In genomic region chr9:21801683-21802417, GRCh38 we compare ENCODE assay signal across 8 cellular contexts. TPM values are rescaled to one million over a fixed set of nuclear protein-coding genes. Genes with fewer than 3 reads are reported as not detected.
A peak's percentile ranks its signal among the peaks of the same experiment; 100 is the strongest.
DNase-seq lines count a peak whose midpoint lies in the region; ATAC-seq, FAIRE-seq and TF ChIP-seq lines count a peak whose summit lies in the region.

No MANE protein-coding gene starts in this region.

- H3K4me3 ChIP-seq in CD8-positive, alpha-beta T cell (ENCODE audit: low read depth, low read length) = peak overlapping the region; percentile 91
- H3K4me3 ChIP-seq in PC-3 (ENCODE audit: low read length) (peak overlapping the region; percentile 94), bronchial epithelial cell (ENCODE audit: low read depth, low read length) (peak overlapping the region; percentile 67), skeletal muscle cell (ENCODE audit: low read depth, low read length) (peak overlapping the region; percentile 67)

- POLR2A ChIA-PET in CD8-positive, alpha-beta T cell (lab: Charles Lee) = interaction anchor here (1.6 to 1.9 kb wide), 2 partner anchors 24 to 206 kb away, joined by 5 to 7 read pairs; no protein-coding TSS in a partner anchor
- POLR2A ChIA-PET in PC-3 (lab: Charles Lee; ENCODE audit: unreplicated experiment) = no interaction called here

- peaks cover 28% of the 10 kb centered on the region for H4K20me1 ChIP-seq in PC-3 (ENCODE audit: low read length)

- peak; percentile 34 for ATAC-seq in CD8-positive, alpha-beta T cell
- ATAC-seq in GM19025 (IDR thresholded peaks at IDR 0.05; ENCODE audit: low read depth, unreplicated experiment) (peak; percentile 4), HG03175 (IDR thresholded peaks at IDR 0.05; ENCODE audit: unreplicated experiment) (peak; percentile 18), PC-3 (peak; percentile 51)

- H3K4me1 Mint-ChIP-seq in CD8-positive, alpha-beta T cell (ENCODE audit: low read depth) = peaks cover 41% of the 10 kb centered on the region

- no peaks in the 10 kb centered on the region for H3K36me3 ChIP-seq in CD8-positive, alpha-beta T cell (ENCODE audit: insufficient read depth, low read length)
- H3K36me3 ChIP-seq in PC-3 (ENCODE audit: low read depth, low read length) (peaks cover 8% of the 10 kb centered on the region; the same call in 1 of the 2 replicates), bronchial epithelial cell (ENCODE audit: control insufficient read depth, insufficient read depth, low read length) (peaks cover 3% of the 10 kb centered on the region)

- H3K9me2 ChIP-seq in PC-3 (replicated peaks; ENCODE audit: low read length) = no peaks in the 10 kb centered on the region

- DNase-seq in CD8-positive, alpha-beta T cell = peak in 1 of 7 experiments; percentile 58
- DNase-seq in PC-3 (peak; percentile 80), bronchial epithelial cell (ENCODE audit: low read depth) (peak; percentile 85), iPS-NIHi11 (ENCODE audit: low spot score) (peak; percentile 82), skeletal muscle cell (ENCODE audit: low read depth) (no peak), OCI-M1 (lab: John Stamatoyannopoulos, UW) (no peak)

- H3K4me3 Mint-ChIP-seq in CD8-positive, alpha-beta T cell = peak overlapping the region; percentile 99

- peak overlapping the region; percentile 94 for H3K9ac ChIP-seq in PC-3 (ENCODE audit: low read length)

- peak overlapping the region; percentile 63 for H3K27ac ChIP-seq in CD8-positive, alpha-beta T cell (ENCODE audit: low read depth, low read length)
- H3K27ac ChIP-seq in PC-3 (ENCODE audit: low read length) = peak overlapping the region; percentile 55

- H3F3A ChIP-seq in PC-3 (ENCODE audit: low read length, unreplicated experiment) = no peaks in the 10 kb centered on the region

- BruUV-seq in PC-3 (replicated peaks; lab: Mats Ljungman, UMichigan) = TSS peak; percentile 87

- no peak for FAIRE-seq in bronchial epithelial cell (lab: Jason Lieb, UNC)

- no peaks in the 10 kb centered on the region for H3K9me3 ChIP-seq in CD8-positive, alpha-beta T cell (ENCODE audit: low read length)
- no peaks in the 10 kb centered on the region for H3K9me3 ChIP-seq in PC-3 (ENCODE audit: low read length)

- peak overlapping the region; percentile 97 for H3K27ac Mint-ChIP-seq in CD8-positive, alpha-beta T cell

- peak overlapping the region; percentile 96 for H2AFZ ChIP-seq in PC-3 (ENCODE audit: low read length)

- H3K27me3 Mint-ChIP-seq in CD8-positive, alpha-beta T cell (ENCODE audit: low read depth) = peaks cover 9% of the 10 kb centered on the region

- no peaks in the 10 kb centered on the region for H3K9me3 Mint-ChIP-seq in CD8-positive, alpha-beta T cell

- H3K79me2 ChIP-seq in PC-3 (ENCODE audit: low read length) = peaks cover 57% of the 10 kb centered on the region

- peaks cover 31% of the 10 kb centered on the region for H3K4me1 ChIP-seq in CD8-positive, alpha-beta T cell (ENCODE audit: insufficient read depth, low read length)
- H3K4me1 ChIP-seq in PC-3 (ENCODE audit: insufficient read depth, low read length) = peaks cover 38% of the 10 kb centered on the region

- CTCF ChIA-PET in CD8-positive, alpha-beta T cell (lab: Charles Lee) = interaction anchor here (0.6 to 2.3 kb wide), 6 partner anchors 8 to 367 kb away, joined by 3 to 7 read pairs (median 4); no protein-coding TSS in a partner anchor
- CTCF ChIA-PET in PC-3 (lab: Charles Lee) = interaction anchor here (1.0 kb wide), 1 partner anchor 475 kb away, joined by 4 read pairs; no protein-coding TSS in a partner anchor

- intact Hi-C loops in CD8-positive, alpha-beta T cell (cut with DNase I, micrococcal nuclease) = loop anchor here (2.0 to 10.0 kb wide), 5 partner anchors 195 to 770 kb away; partner anchors contain the start of genes HACD4 (in 2 of the 2) and KLHL9 (in 1 of the 2)
- intact Hi-C loops in PC-3 (cut with micrococcal nuclease) = no loop called here

- H3K4me2 ChIP-seq in PC-3 (ENCODE audit: low read length) = peak overlapping the region; percentile 91

- H3K36me3 Mint-ChIP-seq in CD8-positive, alpha-beta T cell = peaks cover 25% of the 10 kb centered on the region

- H3K27me3 ChIP-seq in CD8-positive, alpha-beta T cell (ENCODE audit: insufficient read depth, low read length) = no peaks in the 10 kb centered on the region
- no peaks in the 10 kb centered on the region for H3K27me3 ChIP-seq in PC-3 (ENCODE audit: low read length)
- H3K27me3 ChIP-seq in bronchial epithelial cell (ENCODE audit: control insufficient read depth, insufficient read depth, low read length) = no peaks in the 10 kb centered on the region

- TF ChIP-seq CTCF in CD8-positive, alpha-beta T cell (IDR thresholded peaks at IDR 0.05) = no peak
- TF ChIP-seq CTCF in PC-3 (conservative IDR thresholded peaks at IDR 0.05; ENCODE audit: low read depth, low read length) (no peak), bronchial epithelial cell (IDR thresholded peaks at IDR 0.05; ENCODE audit: insufficient read depth, low read length, severe bottlenecking) (no peak)

RNA-seq across cellular contexts. Expression of gene MTAP, which starts 0.6 kb away (rescaled TPM):
- 10 to 100 TPM in 1 of 2 experiments, 1 to 10 TPM in 1; 9.9 to 14.3 TPM for total RNA-seq in CD8-positive, alpha-beta T cell
- total RNA-seq in PC-3 (2014; rRNA removed) = 33.7 and 34.7 TPM in 2 replicates
- 35.7 and 44.8 TPM in 2 replicates for total RNA-seq in bronchial epithelial cell

Comparison
In these comparisons a context has a peak if more than half of its experiments do, and no peak if none do; other contexts are left out.
1. DNase-seq: peak in PC-3 (single experiment), bronchial epithelial cell (single experiment) and iPS-NIHi11 (single experiment); none in skeletal muscle cell (single experiment) and OCI-M1 (single experiment).
2. Peak in every context shown above with its lines, with median percentiles within 50 percentile points of each other: ATAC-seq and H3K4me3 ChIP-seq.